Comparison of ENCODE assay signal across 2 cellular contexts in genomic region chr6:73362869-73363536, GRCh38.
TF ChIP-seq lines count a peak whose summit lies in the region.

No MANE protein-coding gene starts in this region.

TF ChIP-seq in K562, 482 proteins besides CTCF, POLR2A, EP300 and RAD21:
- TF ChIP-seq PBX2 (CRISPR knock-in tag; IDR thresholded peaks at IDR 0.05; ENCODE audit: low read depth) (no peak), PBX2 (tag; conservative IDR thresholded peaks at IDR 0.05; ENCODE audit: low read depth) (no peak), NFIC (IDR thresholded peaks at IDR 0.05) (peak; percentile 35; the same call in 1 of the 2 replicates), LARP7 (IDR thresholded peaks at IDR 0.05) (no peak)
TF ChIP-seq in K562: peak in this region for 1.

TF ChIP-seq in H1, 55 proteins besides CTCF, POLR2A, EP300 and RAD21:
- TF ChIP-seq JUN (IDR thresholded peaks at IDR 0.05; ENCODE audit: low read depth, low read length) (no peak), ATF2 (IDR thresholded peaks at IDR 0.05; ENCODE audit: low read length) (no peak), KDM5A (IDR thresholded peaks at IDR 0.05; ENCODE audit: low read length) (no peak), GABPA (IDR thresholded peaks at IDR 0.05; ENCODE audit: borderline replicate concordance, insufficient read depth, low read length) (no peak), POLR2AphosphoS5 (IDR thresholded peaks at IDR 0.05; ENCODE audit: low read depth, low read length) (no peak), BCL11A (IDR thresholded peaks at IDR 0.05; ENCODE audit: low read depth in 2 of 2, low read length in 2 of 2) (no peak)
